ENCODE assay signal across 10 cellular contexts in the genomic region with DNA sequence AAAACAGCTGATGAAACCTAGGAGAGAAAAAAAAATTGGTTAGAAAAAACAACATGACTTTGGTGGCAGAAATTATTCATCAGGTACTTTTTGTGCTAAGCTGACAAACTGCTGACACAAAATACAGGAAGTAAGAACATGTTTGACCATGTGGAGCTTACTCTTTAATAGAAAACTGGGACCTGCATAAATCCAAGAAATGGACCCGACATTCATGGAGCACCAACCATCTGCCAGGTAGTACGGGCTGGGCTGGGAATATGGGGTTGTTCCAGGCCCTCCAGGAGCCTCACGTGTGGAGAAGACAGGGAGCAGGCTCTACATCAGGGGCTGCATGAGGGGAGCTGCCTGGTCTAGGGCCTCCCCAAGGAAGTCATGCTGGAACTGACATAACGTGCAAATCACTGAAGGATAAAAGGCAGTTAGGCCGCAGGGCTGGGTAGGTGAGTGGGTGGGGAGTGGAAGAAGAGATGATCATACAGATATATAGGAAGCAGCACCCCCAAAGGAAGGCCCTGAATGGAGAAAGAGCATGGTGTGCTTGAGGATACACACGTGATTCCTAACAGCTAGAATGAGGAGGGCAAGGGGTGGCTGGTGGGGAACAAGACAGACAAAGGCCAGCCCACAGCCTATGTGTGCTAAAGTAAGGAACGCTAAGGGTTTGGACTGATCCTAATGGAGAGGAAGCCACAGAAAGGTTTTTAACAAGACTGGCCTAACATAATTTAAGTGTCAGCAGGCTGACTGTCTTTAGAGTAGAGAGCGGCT. TPM values are rescaled to one million over a fixed set of nuclear protein-coding genes. Genes with fewer than 3 reads are reported as not detected.
A peak's percentile ranks its signal among the peaks of the same experiment; 100 is the strongest.
DNase-seq lines count a peak whose midpoint lies in the region; ATAC-seq and TF ChIP-seq lines count a peak whose summit lies in the region.
"Had no signal": no experiment of that assay in that cellular context is flagged by ENCODE, and none has a peak within 500 bp of the region (broad histone marks: within the 10 kb centered on the region; RNA-seq: fewer than 3 reads in every experiment).

No MANE protein-coding gene starts in this region.

- CTCF ChIA-PET in activated CD8-positive, alpha-beta T cell treated with anti-CD3 and anti-CD28 coated beads, Interleukin-2, amount 10 ng/mL, durations not matched to agents 7 days and 5 days (lab: Charles Lee): interaction anchor here (1.0 to 2.1 kb wide), 4 partner anchors 12 to 30 kb away, joined by 3 to 6 read pairs (median 4); no protein-coding TSS in a partner anchor

- no peak for TF ChIP-seq CTCF in CD14-positive monocyte (IDR thresholded peaks at IDR 0.05)

- H3K9me3 Mint-ChIP-seq in CD14-positive monocyte: no peaks in the 10 kb centered on the region
- no peaks in the 10 kb centered on the region for H3K9me3 Mint-ChIP-seq in activated CD8-positive, alpha-beta T cell treated with anti-CD3 and anti-CD28 coated beads, Interleukin-2, amount 10 ng/mL, durations not matched to agents 7 days and 5 days (ENCODE audit: insufficient read depth)
- H3K9me3 Mint-ChIP-seq: brain had no signal

- DNase-seq in CD14-positive monocyte (ENCODE audit: low spot score) (no peak), NCI-H82 (lab: John Stamatoyannopoulos, UW) (no peak), epidermal melanocyte (ENCODE audit: insufficient read length, low spot score) (no peak), amniotic stem cell (lab: John Stamatoyannopoulos, UW) (no peak), T1000 (lab: John Stamatoyannopoulos, UW) (no peak)
- no peak for DNase-seq in activated CD8-positive, alpha-beta T cell treated with anti-CD3 and anti-CD28 coated beads, Interleukin-2, amount 10 ng/mL, durations not matched to agents 7 days and 5 days
- DNase-seq: posterior cingulate gyrus had no signal

- in situ Hi-C loops in GM18951 (cut with MboI; ENCODE audit: low sequenced_read_pairs, unreplicated experiment): no loop called here

- intact Hi-C loops in CD14-positive monocyte (cut with micrococcal nuclease): no loop called here

- peak; percentile 46 for TF ChIP-seq POLR2A in GM18951 (IDR thresholded peaks at IDR 0.05; ENCODE audit: extremely low read depth, insufficient read depth, insufficient read length)

- ATAC-seq in HG02973 (IDR thresholded peaks at IDR 0.05; ENCODE audit: unreplicated experiment): peak; percentile 44
- no peak for ATAC-seq in activated CD8-positive, alpha-beta T cell treated with anti-CD3 and anti-CD28 coated beads, Interleukin-2, amount 10 ng/mL, durations not matched to agents 7 days and 5 days

- H3K27ac Mint-ChIP-seq in CD14-positive monocyte: peak overlapping the region; percentile 52 to 91 (median 74)
- H3K27ac Mint-ChIP-seq in activated CD8-positive, alpha-beta T cell treated with anti-CD3 and anti-CD28 coated beads, Interleukin-2, amount 10 ng/mL, durations not matched to agents 7 days and 5 days: peak overlapping the region; percentile 51
- H3K27ac Mint-ChIP-seq: brain had no signal

- POLR2A ChIA-PET in activated CD8-positive, alpha-beta T cell treated with anti-CD3 and anti-CD28 coated beads, Interleukin-2, amount 10 ng/mL, durations not matched to agents 7 days and 5 days (lab: Charles Lee): interaction anchor here (0.7 to 1.3 kb wide), 4 partner anchors 30 to 41 kb away, joined by 3 to 5 read pairs (median 3); no protein-coding TSS in a partner anchor

- peak overlapping the region in 1 of 2 donors; percentile 25 for H3K4me3 Mint-ChIP-seq in CD14-positive monocyte
- no peak overlapping the region for H3K4me3 Mint-ChIP-seq in activated CD8-positive, alpha-beta T cell treated with anti-CD3 and anti-CD28 coated beads, Interleukin-2, amount 10 ng/mL, durations not matched to agents 7 days and 5 days
- H3K4me3 Mint-ChIP-seq: brain had no signal

- peaks cover 0 to 2% (median 1%) of the 10 kb centered on the region in 3 donors for H3K27me3 Mint-ChIP-seq in CD14-positive monocyte (ENCODE audit: low read depth in 3 of 3)
- no peaks in the 10 kb centered on the region for H3K27me3 Mint-ChIP-seq in activated CD8-positive, alpha-beta T cell treated with anti-CD3 and anti-CD28 coated beads, Interleukin-2, amount 10 ng/mL, durations not matched to agents 7 days and 5 days (ENCODE audit: low read depth)
- H3K27me3 Mint-ChIP-seq: brain had no signal

- H3K4me1 Mint-ChIP-seq in CD14-positive monocyte: peaks cover 44% of the 10 kb centered on the region
- peaks cover 36% of the 10 kb centered on the region for H3K4me1 Mint-ChIP-seq in activated CD8-positive, alpha-beta T cell treated with anti-CD3 and anti-CD28 coated beads, Interleukin-2, amount 10 ng/mL, durations not matched to agents 7 days and 5 days (ENCODE audit: low read depth)
- H3K4me1 Mint-ChIP-seq: brain had no signal

- H3K36me3 Mint-ChIP-seq in CD14-positive monocyte: peaks cover 51 to 55% of the 10 kb centered on the region in 2 donors
- H3K36me3 Mint-ChIP-seq in activated CD8-positive, alpha-beta T cell treated with anti-CD3 and anti-CD28 coated beads, Interleukin-2, amount 10 ng/mL, durations not matched to agents 7 days and 5 days (ENCODE audit: low read depth): peaks cover 63% of the 10 kb centered on the region

RNA-seq across cellular contexts. Expression of a gene that starts 26.1 kb away (rescaled TPM):
- polyA plus RNA-seq in CD14-positive monocyte: 100 to 1,000 TPM; 128 to 168 TPM
- 10 to 100 TPM; 23.9 to 24.7 TPM for total RNA-seq in activated CD8-positive, alpha-beta T cell treated with anti-CD3 and anti-CD28 coated beads, Interleukin-2, amount 10 ng/mL, durations not matched to agents 7 days and 5 days
